Comparison of ENCODE assay signal across 8 cellular contexts in genomic region chr18:79528846-79529245, GRCh38.
DNase-seq lines count a peak whose midpoint lies in the region; ATAC-seq and TF ChIP-seq lines count a peak whose summit lies in the region.

No MANE protein-coding gene starts in this region.

- H2AFZ ChIP-seq in HCT116 (ENCODE audit: low read depth, low read length, poor library complexity, severe bottlenecking) = no peak overlapping the region

- no peaks in the 10 kb centered on the region for H3K9me3 ChIP-seq in Caco-2
- H3K9me3 ChIP-seq in HCT116 (ENCODE audit: control insufficient read depth in 1 of 2, insufficient read depth in 1 of 2, low read depth in 1 of 2, low read length in 2 of 2) = no peaks in the 10 kb centered on the region

- H3K4me1 ChIP-seq in Caco-2 = no peaks in the 10 kb centered on the region
- no peaks in the 10 kb centered on the region for H3K4me1 ChIP-seq in HCT116 (ENCODE audit: control insufficient read depth in 1 of 2, insufficient read depth in 2 of 2, low read length in 2 of 2)

- H3K27me3 Mint-ChIP-seq in Caco-2 (ENCODE audit: insufficient read depth, unreplicated experiment) (peaks cover 6% of the 10 kb centered on the region), nephron (ENCODE audit: low read depth) (peaks cover 31% of the 10 kb centered on the region)

- no peaks in the 10 kb centered on the region for H3K36me3 ChIP-seq in Caco-2 (ENCODE audit: control insufficient read depth, insufficient read depth, low read length)
- H3K36me3 ChIP-seq in HCT116 (ENCODE audit: control insufficient read depth in 1 of 2, insufficient read depth in 2 of 2, low read length in 2 of 2) = no peaks in the 10 kb centered on the region

- POLR2A ChIA-PET in Caco-2 (lab: Charles Lee) = no interaction called here
- POLR2A ChIA-PET in HCT116 (lab: Charles Lee) = no interaction called here

- no peaks in the 10 kb centered on the region for H3K27me3 ChIP-seq in Caco-2 (replicated peaks; ENCODE audit: control insufficient read depth, insufficient read depth, low read length)
- H3K27me3 ChIP-seq in HCT116 (ENCODE audit: insufficient read depth, low read length) = no peaks in the 10 kb centered on the region

- no peak overlapping the region for H3K4me2 ChIP-seq in HCT116 (ENCODE audit: low read length)

- no peaks in the 10 kb centered on the region for H4K20me1 ChIP-seq in HCT116 (ENCODE audit: insufficient read depth)

- H3K36me3 Mint-ChIP-seq in Caco-2 (ENCODE audit: insufficient read depth, unreplicated experiment) = no peaks in the 10 kb centered on the region
- H3K36me3 Mint-ChIP-seq in nephron (ENCODE audit: low read depth) = peaks cover 5% of the 10 kb centered on the region

- H3K79me2 ChIP-seq in HCT116 (ENCODE audit: insufficient read depth, low read length) = no peaks in the 10 kb centered on the region

- intact Hi-C loops in Caco-2 (cut with micrococcal nuclease; ENCODE audit: unreplicated experiment) (loop anchor here (1.0 kb wide), 1 partner anchor 149 kb away; no protein-coding TSS in a partner anchor), HCT116 (cut with micrococcal nuclease) (loop anchor here (1.0 to 2.0 kb wide), 2 partner anchors 116 to 148 kb away; no protein-coding TSS in a partner anchor)

- RAD21 ChIA-PET in HCT116 (lab: Charles Lee; ENCODE audit: low non-redundant PET in 1 of 2, low total read pairs in 2 of 2, uncharacterized antibody in 2 of 2, unreplicated experiment in 2 of 2) = no interaction called here

- no peak overlapping the region for H3K4me3 Mint-ChIP-seq in Caco-2 (ENCODE audit: unreplicated experiment)
- H3K4me3 Mint-ChIP-seq in nephron = no peak overlapping the region

- H3K4me1 Mint-ChIP-seq in Caco-2 (ENCODE audit: low read depth, unreplicated experiment) = no peaks in the 10 kb centered on the region
- peaks cover 22% of the 10 kb centered on the region for H3K4me1 Mint-ChIP-seq in nephron

- TF ChIP-seq POLR2A in HCT116 (IDR thresholded peaks at IDR 0.05; ENCODE audit: borderline replicate concordance, extremely low read depth, insufficient read depth, insufficient read length) = no peak

- no peak overlapping the region for H3K27ac ChIP-seq in HCT116 (ENCODE audit: low read depth, low read length)

- CTCF ChIA-PET in Caco-2 (lab: Charles Lee) = no interaction called here
- CTCF ChIA-PET in HCT116 (lab: Charles Lee) = no interaction called here

- no peaks in the 10 kb centered on the region for H3K9me2 ChIP-seq in HCT116 (ENCODE audit: insufficient read depth)

- H3K9me3 Mint-ChIP-seq in Caco-2 (ENCODE audit: unreplicated experiment) (no peaks in the 10 kb centered on the region), nephron (no peaks in the 10 kb centered on the region)

- BruUV-seq in Caco-2 (replicated peaks; lab: Mats Ljungman, UMichigan) (no TSS peak), HCT116 (replicated peaks; lab: Mats Ljungman, UMichigan) (no TSS peak)

- TF ChIP-seq CTCF in Caco-2 (IDR thresholded peaks at IDR 0.05; ENCODE audit: insufficient read depth in 1 of 2, low read depth in 1 of 2, low read length in 1 of 2, severe bottlenecking in 1 of 2, unreplicated experiment in 1 of 2) (peak; percentile 50 to 67), HCT116 (IDR thresholded peaks at IDR 0.05 in 2 of 3, conservative IDR thresholded peaks at IDR 0.05 in 1 of 3; ENCODE audit: borderline replicate concordance in 1 of 3, insufficient read depth in 1 of 3, low read depth in 2 of 3, low read length in 2 of 3) (peak; percentile 65 to 85 (median 77)), nephron (IDR thresholded peaks at IDR 0.05; ENCODE audit: unreplicated experiment in 3 of 3) (peak; percentile 92 to 96 (median 95))

- H3K4me3 ChIP-seq in Caco-2 (ENCODE audit: low read depth, low read length) = no peak overlapping the region
- no peak overlapping the region for H3K4me3 ChIP-seq in HCT116 (replicated peaks in 1 of 2; ENCODE audit: low read depth in 1 of 2, low read length in 2 of 2)

- H3K27ac Mint-ChIP-seq in Caco-2 (ENCODE audit: unreplicated experiment) (no peak overlapping the region), nephron (peak overlapping the region in 1 of 3 experiments; percentile 50)

- ATAC-seq in HCT116 (peak; percentile 84), esophagus mucosa (peak; percentile 47), GM19023 (IDR thresholded peaks at IDR 0.05; ENCODE audit: unreplicated experiment) (no peak)

- no peak overlapping the region for H3K9ac ChIP-seq in HCT116 (ENCODE audit: low read length)

- DNase-seq in Caco-2 (peak; percentile 59 to 68), HCT116 (ENCODE audit: low read depth, low spot score) (peak; percentile 21), NOMO-1 treated with dmso at 0.1 percent for 144 hours (lab: John Stamatoyannopoulos, UW; ENCODE audit: unreplicated experiment) (peak; percentile 35), stromal cell of bone marrow (ENCODE audit: low read depth) (peak; percentile 29)
- peak; percentile 82 for DNase-seq in activated CD8-positive, alpha-beta memory T cell treated with anti-CD3 and anti-CD28 coated beads, Interleukin-2, amount 50 U/mL, for 48 hours

- peak; percentile 86 for TF ChIP-seq RAD21 in HCT116 (IDR thresholded peaks at IDR 0.05; ENCODE audit: low read depth)

TF ChIP-seq in HCT116, 20 proteins besides CTCF, POLR2A, EP300 and RAD21:
- TF ChIP-seq EZH2phosphoT487 (IDR thresholded peaks at IDR 0.05; ENCODE audit: borderline replicate concordance) (no peak), SIN3A (IDR thresholded peaks at IDR 0.05; ENCODE audit: low read depth) (no peak)
TF ChIP-seq in HCT116: peak in this region for 0.

Comparison
In these comparisons a context has a peak if more than half of its experiments do, and no peak if none do; other contexts are left out.
1. DNase-seq: peak in every context shown above with its lines; median percentile 82 in activated CD8-positive, alpha-beta memory T cell treated with anti-CD3 and anti-CD28 coated beads, Interleukin-2, amount 50 U/mL, for 48 hours; 64 in Caco-2; 35 in NOMO-1 treated with dmso at 0.1 percent for 144 hours; 29 in stromal cell of bone marrow; 21 in HCT116.